ENCODE assay signal across 30 cellular contexts in genomic region chr12:41224066-41224465, GRCh38. TPM values are rescaled to one million over a fixed set of nuclear protein-coding genes. Genes with fewer than 3 reads are reported as not detected.
DNase-seq lines count a peak whose midpoint lies in the region; ATAC-seq and TF ChIP-seq lines count a peak whose summit lies in the region.
"Had no signal": no experiment of that assay in that cellular context is flagged by ENCODE, and none has a peak within 500 bp of the region (broad histone marks: within the 10 kb centered on the region; RNA-seq: fewer than 3 reads in every experiment).

No MANE protein-coding gene starts in this region.

- no peaks in the 10 kb centered on the region for H3K9me2 ChIP-seq in Loucy (replicated peaks; ENCODE audit: low read depth, low read length)
- H3K9me2 ChIP-seq: SK-N-SH had no signal

- H3K4me1 ChIP-seq in Loucy (ENCODE audit: insufficient read depth, low read length, poor library complexity, severe bottlenecking) (peaks cover 92% of the 10 kb centered on the region), neural progenitor cell (no peaks in the 10 kb centered on the region), upper lobe of right lung (no peaks in the 10 kb centered on the region)

- TF ChIP-seq CTCF in Loucy (conservative IDR thresholded peaks at IDR 0.05; ENCODE audit: low read length) (no peak), neural progenitor cell (IDR thresholded peaks at IDR 0.05) (no peak), upper lobe of right lung (IDR thresholded peaks at IDR 0.05) (no peak)

- H3K27me3 Mint-ChIP-seq in neural progenitor cell (ENCODE audit: insufficient read depth, low read depth): no peaks in the 10 kb centered on the region

- H3K9ac ChIP-seq in Loucy (ENCODE audit: low read depth, low read length, poor library complexity, severe bottlenecking) (peak overlapping the region; percentile 74), neural progenitor cell (no peak overlapping the region)
- H3K9ac ChIP-seq: SK-N-SH had no signal

- no peaks in the 10 kb centered on the region for H3K36me3 Mint-ChIP-seq in neural progenitor cell

- H3K9me3 ChIP-seq in Loucy (ENCODE audit: insufficient read depth, low read depth, low read length) (no peaks in the 10 kb centered on the region), neural progenitor cell (ENCODE audit: low read depth) (no peaks in the 10 kb centered on the region), upper lobe of right lung (no peaks in the 10 kb centered on the region)
- H3K9me3 ChIP-seq: SK-N-SH had no signal

- no peak for ATAC-seq in upper lobe of right lung
- ATAC-seq: GM12878, HCT116, HepG2, PC-3 had no signal

- H3K9me3 Mint-ChIP-seq in neural progenitor cell: no peaks in the 10 kb centered on the region
- H3K9me3 Mint-ChIP-seq: T-helper 1 cell treated with Interleukin-12 subunit alpha and Interleukin-12 subunit beta and Interleukin-4 antibody, amounts not matched to agents 30 μg/mL and 1 μg/mL, for 36 hours had no signal

- DNase-seq in NCI-H1417 (lab: John Stamatoyannopoulos, UW) (peak; percentile 26 to 73 (median 36)), NCI-H1417 treated with DMSO at 0.1 percent for 48 hours (lab: John Stamatoyannopoulos, UW) (no peak), NCI-H748 (lab: John Stamatoyannopoulos, UW; ENCODE audit: unreplicated experiment) (peak; percentile 78), neural progenitor cell (ENCODE audit: low spot score) (no peak), AG08396 (ENCODE audit: low spot score) (no peak), upper lobe of right lung (no peak)
- no peak for DNase-seq in activated CD4-positive, CD25-positive, alpha-beta regulatory T cell treated with anti-CD3 and anti-CD28 coated beads, Interleukin-2, amount 50 U/mL, for 72 hours
- DNase-seq: 8988T, ACHN, Calu3, DMS79, EL, GDM1, Kasumi-1, MV-4-11, NCI-H1105, NCI-H1694, NCI-H2081, NCI-H526, PC-3, SK-N-SH, SW 1271 had no signal

- H2AFZ ChIP-seq in Loucy (ENCODE audit: low read length): peak overlapping the region; percentile 70
- H2AFZ ChIP-seq in neural progenitor cell (replicated peaks): peak overlapping the region; percentile 26

- H3K4me3 ChIP-seq in Loucy (ENCODE audit: low read length, poor library complexity, severe bottlenecking): no peak overlapping the region
- no peak overlapping the region for H3K4me3 ChIP-seq in neural progenitor cell
- H3K4me3 ChIP-seq in upper lobe of right lung: no peak overlapping the region
- H3K4me3 ChIP-seq: GM12878 had no signal

- no peaks in the 10 kb centered on the region for H3K36me3 ChIP-seq in Loucy (ENCODE audit: insufficient read depth, low read length)
- no peaks in the 10 kb centered on the region for H3K36me3 ChIP-seq in neural progenitor cell
- no peaks in the 10 kb centered on the region for H3K36me3 ChIP-seq in upper lobe of right lung

- peaks cover 24% of the 10 kb centered on the region for H3F3A ChIP-seq in Loucy (ENCODE audit: low read depth)
- H3F3A ChIP-seq in neural progenitor cell (ENCODE audit: low read depth): no peaks in the 10 kb centered on the region

- no peaks in the 10 kb centered on the region for H4K20me1 ChIP-seq in Loucy (ENCODE audit: insufficient read depth, low read length, poor library complexity, severe bottlenecking)
- H4K20me1 ChIP-seq in neural progenitor cell (ENCODE audit: low read depth): no peaks in the 10 kb centered on the region

- H3K4me2 ChIP-seq in Loucy (ENCODE audit: low read depth, low read length, poor library complexity, severe bottlenecking) (no peak overlapping the region), neural progenitor cell (no peak overlapping the region)
- H3K4me2 ChIP-seq: SK-N-SH had no signal

- H3K27ac ChIP-seq in neural progenitor cell (no peak overlapping the region), upper lobe of right lung (no peak overlapping the region)

- H3K4me3 Mint-ChIP-seq in neural progenitor cell: no peak overlapping the region
- H3K4me3 Mint-ChIP-seq: T-helper 1 cell treated with Interleukin-12 subunit alpha and Interleukin-12 subunit beta and Interleukin-4 antibody, amounts not matched to agents 30 μg/mL and 1 μg/mL, for 36 hours had no signal

- H3K4me1 Mint-ChIP-seq in neural progenitor cell: peaks cover 6% of the 10 kb centered on the region

- H3K27ac Mint-ChIP-seq in neural progenitor cell: no peak overlapping the region
- H3K27ac Mint-ChIP-seq: T-helper 1 cell treated with Interleukin-12 subunit alpha and Interleukin-12 subunit beta and Interleukin-4 antibody, amounts not matched to agents 30 μg/mL and 1 μg/mL, for 36 hours had no signal

- H3K79me2 ChIP-seq in Loucy (ENCODE audit: insufficient read depth, low read length) (no peaks in the 10 kb centered on the region), neural progenitor cell (ENCODE audit: low read depth) (no peaks in the 10 kb centered on the region)

- H3K27me3 ChIP-seq in Loucy (ENCODE audit: insufficient read depth, low read length, poor library complexity, severe bottlenecking): no peaks in the 10 kb centered on the region
- H3K27me3 ChIP-seq in neural progenitor cell: no peaks in the 10 kb centered on the region
- no peaks in the 10 kb centered on the region for H3K27me3 ChIP-seq in upper lobe of right lung

- intact Hi-C loops in upper lobe of right lung (cut with DNase I): no loop called here

RNA-seq across cellular contexts. Expression of gene PDZRN4, which starts 35.9 kb away (rescaled TPM):
- total RNA-seq in neural progenitor cell (ENCODE audit: low replicate concordance) (0.06 and 0.09 TPM in 2 replicates), upper lobe of right lung (0.75 TPM)
- total RNA-seq: Calu3, GM12878, H4, HepG2, HT1080, MCF 10A, PC-3 had no signal

Comparison
In these comparisons a context has a peak if more than half of its experiments do, and no peak if none do; other contexts are left out.
1. DNase-seq: peak in NCI-H1417 (3 of 3) and NCI-H748 (single experiment); none in NCI-H1417 treated with DMSO at 0.1 percent for 48 hours (single experiment), neural progenitor cell (single experiment), AG08396 (single experiment), upper lobe of right lung (single experiment) and activated CD4-positive, CD25-positive, alpha-beta regulatory T cell treated with anti-CD3 and anti-CD28 coated beads, Interleukin-2, amount 50 U/mL, for 72 hours (single experiment).